Comparison of ENCODE assay signal across 1 cellular context in the genomic region with DNA sequence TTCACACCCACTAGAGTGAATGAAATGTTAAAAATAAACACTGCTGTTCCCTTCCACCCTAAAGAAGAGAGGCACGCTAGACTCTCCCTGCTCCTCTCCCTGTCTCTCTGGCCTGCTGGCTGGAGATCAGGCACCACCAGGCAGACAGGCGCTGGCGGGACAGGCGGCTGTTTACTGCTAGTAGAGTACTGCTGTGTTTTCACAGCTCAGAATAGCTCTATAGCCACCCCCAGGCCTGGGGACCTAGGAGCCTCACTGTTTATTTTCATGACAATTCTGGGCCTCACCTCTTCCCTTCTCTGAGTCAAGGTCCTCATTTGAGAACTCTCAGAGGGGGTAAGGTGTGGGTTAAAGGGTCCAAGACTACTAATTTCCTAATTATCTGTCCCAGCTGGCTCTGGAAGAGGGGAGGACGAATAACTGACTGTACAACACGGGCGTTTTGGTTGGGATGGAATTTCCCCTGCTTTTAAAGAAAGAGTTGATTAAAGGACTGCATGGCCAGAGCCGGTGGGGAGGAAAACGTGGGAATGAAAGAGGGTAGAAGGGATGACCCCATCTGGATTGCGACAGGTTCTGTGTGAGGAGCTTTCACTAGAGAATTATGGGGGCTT.
A peak's percentile ranks its signal among the peaks of the same experiment; 100 is the strongest.
TF ChIP-seq lines count a peak whose summit lies in the region.

No MANE protein-coding gene starts in this region.

TF ChIP-seq in HepG2, 621 proteins besides CTCF, POLR2A, EP300 and RAD21 (continued from another document and continues in another):
- TF ChIP-seq, protein P1, sequence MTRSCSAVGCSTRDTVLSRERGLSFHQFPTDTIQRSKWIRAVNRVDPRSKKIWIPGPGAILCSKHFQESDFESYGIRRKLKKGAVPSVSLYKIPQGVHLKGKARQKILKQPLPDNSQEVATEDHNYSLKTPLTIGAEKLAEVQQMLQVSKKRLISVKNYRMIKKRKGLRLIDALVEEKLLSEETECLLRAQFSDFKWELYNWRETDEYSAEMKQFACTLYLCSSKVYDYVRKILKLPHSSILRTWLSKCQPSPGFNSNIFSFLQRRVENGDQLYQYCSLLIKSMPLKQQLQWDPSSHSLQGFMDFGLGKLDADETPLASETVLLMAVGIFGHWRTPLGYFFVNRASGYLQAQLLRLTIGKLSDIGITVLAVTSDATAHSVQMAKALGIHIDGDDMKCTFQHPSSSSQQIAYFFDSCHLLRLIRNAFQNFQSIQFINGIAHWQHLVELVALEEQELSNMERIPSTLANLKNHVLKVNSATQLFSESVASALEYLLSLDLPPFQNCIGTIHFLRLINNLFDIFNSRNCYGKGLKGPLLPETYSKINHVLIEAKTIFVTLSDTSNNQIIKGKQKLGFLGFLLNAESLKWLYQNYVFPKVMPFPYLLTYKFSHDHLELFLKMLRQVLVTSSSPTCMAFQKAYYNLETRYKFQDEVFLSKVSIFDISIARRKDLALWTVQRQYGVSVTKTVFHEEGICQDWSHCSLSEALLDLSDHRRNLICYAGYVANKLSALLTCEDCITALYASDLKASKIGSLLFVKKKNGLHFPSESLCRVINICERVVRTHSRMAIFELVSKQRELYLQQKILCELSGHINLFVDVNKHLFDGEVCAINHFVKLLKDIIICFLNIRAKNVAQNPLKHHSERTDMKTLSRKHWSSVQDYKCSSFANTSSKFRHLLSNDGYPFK (CRISPR knock-in tag; IDR thresholded peaks at IDR 0.05; ENCODE audit: borderline replicate concordance) = peak; percentile 20; the same call in 1 of the 2 replicates
- TF ChIP-seq, protein P2, sequence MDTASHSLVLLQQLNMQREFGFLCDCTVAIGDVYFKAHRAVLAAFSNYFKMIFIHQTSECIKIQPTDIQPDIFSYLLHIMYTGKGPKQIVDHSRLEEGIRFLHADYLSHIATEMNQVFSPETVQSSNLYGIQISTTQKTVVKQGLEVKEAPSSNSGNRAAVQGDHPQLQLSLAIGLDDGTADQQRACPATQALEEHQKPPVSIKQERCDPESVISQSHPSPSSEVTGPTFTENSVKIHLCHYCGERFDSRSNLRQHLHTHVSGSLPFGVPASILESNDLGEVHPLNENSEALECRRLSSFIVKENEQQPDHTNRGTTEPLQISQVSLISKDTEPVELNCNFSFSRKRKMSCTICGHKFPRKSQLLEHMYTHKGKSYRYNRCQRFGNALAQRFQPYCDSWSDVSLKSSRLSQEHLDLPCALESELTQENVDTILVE (CRISPR knock-in tag; IDR thresholded peaks at IDR 0.05) = no peak
- TF ChIP-seq ETV6 (CRISPR knock-in tag; conservative IDR thresholded peaks at IDR 0.05) (no peak), RXRB (CRISPR knock-in tag; IDR thresholded peaks at IDR 0.05; ENCODE audit: borderline replicate concordance) (peak; percentile 85), ARNT2 (CRISPR knock-in tag; IDR thresholded peaks at IDR 0.05; ENCODE audit: low read depth) (peak; percentile 56), ZNF256 (CRISPR knock-in tag; conservative IDR thresholded peaks at IDR 0.05) (no peak), FOXC1 (CRISPR knock-in tag; IDR thresholded peaks at IDR 0.05; ENCODE audit: borderline replicate concordance) (peak; percentile 37; the same call in 1 of the 2 replicates), XRCC5 (optimal IDR thresholded peaks at IDR 0.05; ENCODE audit: low read length) (no peak), ZNF710 (CRISPR knock-in tag; IDR thresholded peaks at IDR 0.05; ENCODE audit: borderline replicate concordance) (peak; percentile 61; the same call in 1 of the 2 replicates), MED1 (CRISPR knock-in tag; IDR thresholded peaks at IDR 0.05) (peak; percentile 77), ARID4A (CRISPR knock-in tag; IDR thresholded peaks at IDR 0.05; ENCODE audit: borderline replicate concordance) (peak; percentile 24; the same call in 1 of the 2 replicates), CBX1 (IDR thresholded peaks at IDR 0.05; ENCODE audit: low read depth) (no peak), ZNF747 (CRISPR knock-in tag; IDR thresholded peaks at IDR 0.05; ENCODE audit: borderline replicate concordance) (0 out of 2 replicates have a peak, but pooled peaks have one; percentile 50), ZNF329 (CRISPR knock-in tag; IDR thresholded peaks at IDR 0.05; ENCODE audit: low read depth) (no peak), SMYD3 (CRISPR knock-in tag; IDR thresholded peaks at IDR 0.05) (no peak), KLF16 (CRISPR knock-in tag; IDR thresholded peaks at IDR 0.05) (no peak), ZSCAN20 (CRISPR knock-in tag; IDR thresholded peaks at IDR 0.05; ENCODE audit: borderline replicate concordance) (no peak), PAX8 (CRISPR knock-in tag; IDR thresholded peaks at IDR 0.05; ENCODE audit: borderline replicate concordance) (no peak), ZNF274 (CRISPR knock-in tag; IDR thresholded peaks at IDR 0.05) (peak; percentile 31; the same call in 1 of the 2 replicates), TBX2 (CRISPR knock-in tag; IDR thresholded peaks at IDR 0.05; ENCODE audit: borderline replicate concordance) (peak; percentile 89), RORA (CRISPR knock-in tag; IDR thresholded peaks at IDR 0.05) (no peak), TAF1 (CRISPR knock-in tag; IDR thresholded peaks at IDR 0.05) (no peak), ZSCAN31 (CRISPR knock-in tag; IDR thresholded peaks at IDR 0.05; ENCODE audit: low read depth) (peak; percentile 47; the same call in 1 of the 2 replicates), ZNF446 (CRISPR knock-in tag; IDR thresholded peaks at IDR 0.05) (no peak), RBFOX2 (IDR thresholded peaks at IDR 0.05; ENCODE audit: low read depth, low read length) (no peak), FOXA3 (CRISPR knock-in tag; IDR thresholded peaks at IDR 0.05) (peak; percentile 77), ZNF556 (CRISPR knock-in tag; IDR thresholded peaks at IDR 0.05; ENCODE audit: borderline replicate concordance) (peak; percentile 23; the same call in 1 of the 2 replicates), ARNT (IDR thresholded peaks at IDR 0.05) (no peak), POLR2AphosphoS5 (IDR thresholded peaks at IDR 0.05; ENCODE audit: low read depth, low read length) (0 out of 2 replicates have a peak, but pooled peaks have one; percentile 20)
- TF ChIP-seq, protein P3, sequence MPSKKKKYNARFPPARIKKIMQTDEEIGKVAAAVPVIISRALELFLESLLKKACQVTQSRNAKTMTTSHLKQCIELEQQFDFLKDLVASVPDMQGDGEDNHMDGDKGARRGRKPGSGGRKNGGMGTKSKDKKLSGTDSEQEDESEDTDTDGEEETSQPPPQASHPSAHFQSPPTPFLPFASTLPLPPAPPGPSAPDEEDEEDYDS (CRISPR knock-in tag; IDR thresholded peaks at IDR 0.05) = peak; percentile 53
- TF ChIP-seq, protein P4, sequence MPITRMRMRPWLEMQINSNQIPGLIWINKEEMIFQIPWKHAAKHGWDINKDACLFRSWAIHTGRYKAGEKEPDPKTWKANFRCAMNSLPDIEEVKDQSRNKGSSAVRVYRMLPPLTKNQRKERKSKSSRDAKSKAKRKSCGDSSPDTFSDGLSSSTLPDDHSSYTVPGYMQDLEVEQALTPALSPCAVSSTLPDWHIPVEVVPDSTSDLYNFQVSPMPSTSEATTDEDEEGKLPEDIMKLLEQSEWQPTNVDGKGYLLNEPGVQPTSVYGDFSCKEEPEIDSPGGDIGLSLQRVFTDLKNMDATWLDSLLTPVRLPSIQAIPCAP (CRISPR knock-in tag; IDR thresholded peaks at IDR 0.05; ENCODE audit: low read depth) = no peak
- TF ChIP-seq, protein P5, sequence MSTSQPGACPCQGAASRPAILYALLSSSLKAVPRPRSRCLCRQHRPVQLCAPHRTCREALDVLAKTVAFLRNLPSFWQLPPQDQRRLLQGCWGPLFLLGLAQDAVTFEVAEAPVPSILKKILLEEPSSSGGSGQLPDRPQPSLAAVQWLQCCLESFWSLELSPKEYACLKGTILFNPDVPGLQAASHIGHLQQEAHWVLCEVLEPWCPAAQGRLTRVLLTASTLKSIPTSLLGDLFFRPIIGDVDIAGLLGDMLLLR (CRISPR knock-in tag; IDR thresholded peaks at IDR 0.05) = no peak
- TF ChIP-seq, protein P6, sequence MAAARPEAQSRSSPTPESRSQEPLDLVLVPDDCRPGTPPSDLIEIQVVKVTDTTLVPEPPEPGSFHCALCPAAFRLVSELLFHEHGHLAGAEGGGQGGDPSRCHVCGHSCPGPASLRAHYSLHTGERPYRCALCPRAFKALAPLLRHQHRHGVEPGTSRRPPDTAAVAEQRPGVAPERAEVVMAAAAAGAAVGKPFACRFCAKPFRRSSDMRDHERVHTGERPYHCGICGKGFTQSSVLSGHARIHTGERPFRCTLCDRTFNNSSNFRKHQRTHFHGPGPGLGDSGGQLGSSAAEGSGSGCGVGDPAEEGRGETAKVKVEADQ (CRISPR knock-in tag; IDR thresholded peaks at IDR 0.05; ENCODE audit: borderline replicate concordance) = no peak
- TF ChIP-seq, protein P7, sequence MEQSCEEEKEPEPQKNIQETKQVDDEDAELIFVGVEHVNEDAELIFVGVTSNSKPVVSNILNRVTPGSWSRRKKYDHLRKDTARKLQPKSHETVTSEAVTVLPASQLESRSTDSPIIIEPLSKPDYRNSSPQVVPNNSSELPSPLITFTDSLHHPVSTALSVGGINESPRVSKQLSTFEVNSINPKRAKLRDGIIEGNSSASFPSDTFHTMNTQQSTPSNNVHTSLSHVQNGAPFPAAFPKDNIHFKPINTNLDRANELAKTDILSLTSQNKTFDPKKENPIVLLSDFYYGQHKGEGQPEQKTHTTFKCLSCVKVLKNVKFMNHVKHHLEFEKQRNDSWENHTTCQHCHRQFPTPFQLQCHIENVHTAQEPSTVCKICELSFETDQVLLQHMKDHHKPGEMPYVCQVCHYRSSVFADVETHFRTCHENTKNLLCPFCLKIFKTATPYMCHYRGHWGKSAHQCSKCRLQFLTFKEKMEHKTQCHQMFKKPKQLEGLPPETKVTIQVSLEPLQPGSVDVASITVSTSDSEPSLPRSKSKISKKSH (CRISPR knock-in tag; IDR thresholded peaks at IDR 0.05; ENCODE audit: borderline replicate concordance) = no peak
- TF ChIP-seq, protein P8, sequence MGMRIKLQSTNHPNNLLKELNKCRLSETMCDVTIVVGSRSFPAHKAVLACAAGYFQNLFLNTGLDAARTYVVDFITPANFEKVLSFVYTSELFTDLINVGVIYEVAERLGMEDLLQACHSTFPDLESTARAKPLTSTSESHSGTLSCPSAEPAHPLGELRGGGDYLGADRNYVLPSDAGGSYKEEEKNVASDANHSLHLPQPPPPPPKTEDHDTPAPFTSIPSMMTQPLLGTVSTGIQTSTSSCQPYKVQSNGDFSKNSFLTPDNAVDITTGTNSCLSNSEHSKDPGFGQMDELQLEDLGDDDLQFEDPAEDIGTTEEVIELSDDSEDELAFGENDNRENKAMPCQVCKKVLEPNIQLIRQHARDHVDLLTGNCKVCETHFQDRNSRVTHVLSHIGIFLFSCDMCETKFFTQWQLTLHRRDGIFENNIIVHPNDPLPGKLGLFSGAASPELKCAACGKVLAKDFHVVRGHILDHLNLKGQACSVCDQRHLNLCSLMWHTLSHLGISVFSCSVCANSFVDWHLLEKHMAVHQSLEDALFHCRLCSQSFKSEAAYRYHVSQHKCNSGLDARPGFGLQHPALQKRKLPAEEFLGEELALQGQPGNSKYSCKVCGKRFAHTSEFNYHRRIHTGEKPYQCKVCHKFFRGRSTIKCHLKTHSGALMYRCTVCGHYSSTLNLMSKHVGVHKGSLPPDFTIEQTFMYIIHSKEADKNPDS (CRISPR knock-in tag; IDR thresholded peaks at IDR 0.05) = no peak
